ENCODE assay signal across 1 cellular context in genomic region chr10:46310143-46310514, GRCh38.
TF ChIP-seq lines count a peak whose summit lies in the region.

No MANE protein-coding gene starts in this region.

TF ChIP-seq in IMR-90, 13 proteins besides CTCF, POLR2A, EP300 and RAD21:
- no peak for TF ChIP-seq SMC3 (IDR thresholded peaks at IDR 0.05; ENCODE audit: low read depth, low read length)
- TF ChIP-seq NFE2L2 (IDR thresholded peaks at IDR 0.05; ENCODE audit: low read depth, low read length): no peak
- TF ChIP-seq RFX5 (IDR thresholded peaks at IDR 0.05; ENCODE audit: low read depth, low read length): no peak
- no peak for TF ChIP-seq USF2 (IDR thresholded peaks at IDR 0.05; ENCODE audit: low read depth, low read length)
- no peak for TF ChIP-seq MXI1 (IDR thresholded peaks at IDR 0.05; ENCODE audit: borderline replicate concordance, low read depth, low read length)
- no peak for TF ChIP-seq MAFK (IDR thresholded peaks at IDR 0.05; ENCODE audit: low read depth, low read length)
- TF ChIP-seq BHLHE40 (IDR thresholded peaks at IDR 0.05; ENCODE audit: low read depth, low read length): no peak
- no peak for TF ChIP-seq CHD1 (IDR thresholded peaks at IDR 0.05; ENCODE audit: low read depth, low read length)
- no peak for TF ChIP-seq MAZ (IDR thresholded peaks at IDR 0.05; ENCODE audit: borderline replicate concordance, low read depth, low read length)
- TF ChIP-seq CEBPB (IDR thresholded peaks at IDR 0.05; ENCODE audit: low read depth, low read length): no peak
- no peak for TF ChIP-seq FOS (IDR thresholded peaks at IDR 0.05; ENCODE audit: low read depth, low read length)
- TF ChIP-seq RCOR1 (IDR thresholded peaks at IDR 0.05; ENCODE audit: insufficient replicate concordance, low read length): no peak
TF ChIP-seq in IMR-90: peak in this region for 0.
